In genomic region chr7:5426226-5426475, GRCh38 we compare ENCODE assay signal across 8 cellular contexts. TPM values are rescaled to one million over a fixed set of nuclear protein-coding genes. Genes with fewer than 3 reads are reported as not detected.
A peak's percentile ranks its signal among the peaks of the same experiment; 100 is the strongest.
DNase-seq lines count a peak whose midpoint lies in the region; ATAC-seq and TF ChIP-seq lines count a peak whose summit lies in the region.

No MANE protein-coding gene starts in this region.

- TF ChIP-seq CTCF in C4-2B (conservative IDR thresholded peaks at IDR 0.05): no peak

- peak overlapping the region; percentile 84 for H3K4me3 Mint-ChIP-seq in natural killer cell treated with Interleukin-12 subunit alpha and Interleukin-12 subunit beta and Interleukin-15 and Interleukin-18, amount 100 ng/mL, for 72 hours

- no peak overlapping the region for H3K27ac Mint-ChIP-seq in natural killer cell treated with Interleukin-12 subunit alpha and Interleukin-12 subunit beta and Interleukin-15 and Interleukin-18, amount 100 ng/mL, for 72 hours

- H3K27ac ChIP-seq in C4-2B: peak overlapping the region; percentile 100

- H3K9me3 Mint-ChIP-seq in natural killer cell treated with Interleukin-12 subunit alpha and Interleukin-12 subunit beta and Interleukin-15 and Interleukin-18, amount 100 ng/mL, for 72 hours: no peaks in the 10 kb centered on the region

- peaks cover 29 to 34% of the 10 kb centered on the region in 2 donors for H3K27me3 Mint-ChIP-seq in natural killer cell treated with Interleukin-12 subunit alpha and Interleukin-12 subunit beta and Interleukin-15 and Interleukin-18, amount 100 ng/mL, for 72 hours

- peak; percentile 75 for DNase-seq in LHCN-M2 (ENCODE audit: low read depth)
- peak; percentile 63 for DNase-seq in dermis blood vessel endothelial cell
- DNase-seq in natural killer cell treated with Interleukin-12 subunit alpha and Interleukin-12 subunit beta and Interleukin-15 and Interleukin-18, amount 100 ng/mL, for 72 hours (ENCODE audit: low spot score): no peak
- DNase-seq in NK-92 treated with Interleukin-12 subunit alpha and Interleukin-12 subunit beta, amount 100 ng/mL, for 24 hours (lab: John Stamatoyannopoulos, UW): no peak
- DNase-seq in SKM-1 treated with dmso at 0.1 percent for 144 hours (lab: John Stamatoyannopoulos, UW; ENCODE audit: unreplicated experiment): no peak

- peaks cover 10 to 25% of the 10 kb centered on the region in 2 donors for H3K4me1 Mint-ChIP-seq in natural killer cell treated with Interleukin-12 subunit alpha and Interleukin-12 subunit beta and Interleukin-15 and Interleukin-18, amount 100 ng/mL, for 72 hours (ENCODE audit: low read depth in 2 of 2)

- H3K36me3 Mint-ChIP-seq in natural killer cell treated with Interleukin-12 subunit alpha and Interleukin-12 subunit beta and Interleukin-15 and Interleukin-18, amount 100 ng/mL, for 72 hours: no peaks in the 10 kb centered on the region

- no peak for ATAC-seq in natural killer cell treated with Interleukin-12 subunit alpha and Interleukin-12 subunit beta and Interleukin-15 and Interleukin-18, amount 100 ng/mL, for 72 hours
- no peak for ATAC-seq in HG02970 (IDR thresholded peaks at IDR 0.05; ENCODE audit: low FRiP score, unreplicated experiment)
- ATAC-seq in GM21526 (IDR thresholded peaks at IDR 0.05; ENCODE audit: low FRiP score, unreplicated experiment): no peak

RNA-seq across cellular contexts. Expression of gene TNRC18, which starts 2.5 kb away (rescaled TPM):
- 37.7 and 44.0 TPM in 2 replicates for total RNA-seq in LHCN-M2 (2014; rRNA removed)
- 43.1 TPM for polyA plus RNA-seq in LHCN-M2 (2012)
- total RNA-seq in dermis blood vessel endothelial cell: 42.5 and 89.4 TPM in 2 replicates
- total RNA-seq in natural killer cell treated with Interleukin-12 subunit alpha and Interleukin-12 subunit beta and Interleukin-15 and Interleukin-18, amount 100 ng/mL, for 72 hours: 10 to 100 TPM; 81.2 to 87.6 TPM

Comparison
In these comparisons a context has a peak if more than half of its experiments do, and no peak if none do; other contexts are left out.
1. DNase-seq: peak in LHCN-M2 (single experiment) and dermis blood vessel endothelial cell (single experiment); none in natural killer cell treated with Interleukin-12 subunit alpha and Interleukin-12 subunit beta and Interleukin-15 and Interleukin-18, amount 100 ng/mL, for 72 hours (single experiment), NK-92 treated with Interleukin-12 subunit alpha and Interleukin-12 subunit beta, amount 100 ng/mL, for 24 hours (single experiment) and SKM-1 treated with dmso at 0.1 percent for 144 hours (single experiment).